Comparison of ENCODE assay signal across 9 cellular contexts in the genomic region with DNA sequence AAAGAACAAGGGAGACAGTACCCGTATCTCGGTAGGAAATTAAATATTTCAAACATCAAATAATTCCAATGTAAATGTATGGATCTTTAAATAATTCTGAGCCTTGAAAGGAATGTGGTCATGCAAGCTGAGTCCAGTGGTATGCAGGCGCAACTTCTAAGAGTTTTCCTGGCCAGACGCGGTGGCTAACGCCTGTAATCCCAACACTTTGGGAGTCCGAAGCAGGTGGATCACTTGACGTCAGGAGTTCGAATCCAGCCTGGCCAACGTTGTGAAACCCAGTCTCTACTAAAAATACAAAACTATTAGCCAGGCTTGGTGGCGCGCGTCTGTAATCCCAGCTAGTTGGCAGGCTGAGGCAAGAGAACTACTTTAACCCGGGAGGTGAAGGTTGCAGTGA. TPM values are rescaled to one million over a fixed set of nuclear protein-coding genes. Genes with fewer than 3 reads are reported as not detected.
DNase-seq lines count a peak whose midpoint lies in the region; TF ChIP-seq lines count a peak whose summit lies in the region.
"Had no signal": no experiment of that assay in that cellular context is flagged by ENCODE, and none has a peak within 500 bp of the region (broad histone marks: within the 10 kb centered on the region; RNA-seq: fewer than 3 reads in every experiment).

No MANE protein-coding gene starts in this region.

- peaks cover 15% of the 10 kb centered on the region for H3K4me1 Mint-ChIP-seq in HFFc6 (ENCODE audit: low read depth)
- H3K4me1 Mint-ChIP-seq in neural crest cell = peaks cover 16% of the 10 kb centered on the region

- TF ChIP-seq CTCF in HFFc6 (IDR thresholded peaks at IDR 0.05) = no peak
- no peak for TF ChIP-seq CTCF in neural crest cell (conservative IDR thresholded peaks at IDR 0.05)

- H2AFZ ChIP-seq in ACC112 (ENCODE audit: low read length, unreplicated experiment) = no peak overlapping the region

- peaks cover 28% of the 10 kb centered on the region for H3K9me3 Mint-ChIP-seq in HFFc6
- peaks cover 10% of the 10 kb centered on the region for H3K9me3 Mint-ChIP-seq in neural crest cell

- H3K4me1 ChIP-seq in ACC112 (ENCODE audit: control insufficient read depth, insufficient read depth, low read length, unreplicated experiment) = no peaks in the 10 kb centered on the region

- peak overlapping the region; percentile 86 for H3K27ac Mint-ChIP-seq in HFFc6
- H3K27ac Mint-ChIP-seq in neural crest cell (ENCODE audit: unreplicated experiment) = no peak overlapping the region

- H3K4me3 ChIP-seq in ACC112 (ENCODE audit: low read depth, low read length) = peak overlapping the region; percentile 92

- H3K4me3 Mint-ChIP-seq in HFFc6 = peak overlapping the region; percentile 91
- H3K4me3 Mint-ChIP-seq in neural crest cell = peak overlapping the region; percentile 94

- H3K27me3 ChIP-seq in ACC112 (ENCODE audit: insufficient read depth, low read length) = no peaks in the 10 kb centered on the region

- peaks cover 4% of the 10 kb centered on the region for H3K79me2 ChIP-seq in ACC112 (ENCODE audit: control insufficient read depth, insufficient read depth, low read length, unreplicated experiment)

- no peak for DNase-seq in HFFc6
- peak; percentile 1 for DNase-seq in cerebellar cortex (ENCODE audit: low spot score)
- DNase-seq in neural crest cell (ENCODE audit: low read depth, low spot score) = no peak
- DNase-seq in NCI-H2107 (lab: John Stamatoyannopoulos, UW) = no peak
- DNase-seq in A172 (ENCODE audit: low spot score) = no peak
- no peak for DNase-seq in SHP77 treated with DMSO at 0.1 percent for 48 hours (lab: John Stamatoyannopoulos, UW)
- no peak for DNase-seq in NCI-H2171 (lab: John Stamatoyannopoulos, UW)
- DNase-seq: foreskin melanocyte had no signal

- peaks cover 4% of the 10 kb centered on the region for H3K27me3 Mint-ChIP-seq in HFFc6 (ENCODE audit: insufficient read depth)
- no peaks in the 10 kb centered on the region for H3K27me3 Mint-ChIP-seq in neural crest cell (ENCODE audit: low read depth)

- no peak overlapping the region for H3K27ac ChIP-seq in ACC112 (ENCODE audit: low read depth, low read length)

- H3K36me3 ChIP-seq in ACC112 (ENCODE audit: insufficient read depth, low read length) = no peaks in the 10 kb centered on the region

- peaks cover 37% of the 10 kb centered on the region for H3K36me3 Mint-ChIP-seq in HFFc6 (ENCODE audit: low read depth)
- H3K36me3 Mint-ChIP-seq in neural crest cell (ENCODE audit: low read depth) = peaks cover 12% of the 10 kb centered on the region

RNA-seq across cellular contexts. Expression of a gene that starts 1.1 kb away (rescaled TPM):
- total RNA-seq in HFFc6 (2021; fragmentation: NEBNext Ultra II Directional; extraction: Animal tissue kit (Norgen Biotek cat#: 25700)) = 1 to 10 TPM; 4.0 to 4.5 (median 4.2) TPM
- 7.9 and 8.2 TPM in 2 replicates for total RNA-seq in neural crest cell
- total RNA-seq in A172 (2014; rRNA removed; shearing (Covaris generic)) = 15.3 and 15.4 TPM in 2 replicates

RNA-seq across cellular contexts. Expression of a gene that starts 33.0 kb away (rescaled TPM):
- 1 to 10 TPM; 2.5 to 5.3 (median 3.9) TPM for total RNA-seq in HFFc6 (2021; fragmentation: NEBNext Ultra II Directional; extraction: Animal tissue kit (Norgen Biotek cat#: 25700))
- total RNA-seq in neural crest cell = 6.9 and 8.4 TPM in 2 replicates
- total RNA-seq in A172 (2014; rRNA removed; shearing (Covaris generic)) = 2.0 and 2.8 TPM in 2 replicates
